ENCODE assay signal across 22 cellular contexts in the genomic region with DNA sequence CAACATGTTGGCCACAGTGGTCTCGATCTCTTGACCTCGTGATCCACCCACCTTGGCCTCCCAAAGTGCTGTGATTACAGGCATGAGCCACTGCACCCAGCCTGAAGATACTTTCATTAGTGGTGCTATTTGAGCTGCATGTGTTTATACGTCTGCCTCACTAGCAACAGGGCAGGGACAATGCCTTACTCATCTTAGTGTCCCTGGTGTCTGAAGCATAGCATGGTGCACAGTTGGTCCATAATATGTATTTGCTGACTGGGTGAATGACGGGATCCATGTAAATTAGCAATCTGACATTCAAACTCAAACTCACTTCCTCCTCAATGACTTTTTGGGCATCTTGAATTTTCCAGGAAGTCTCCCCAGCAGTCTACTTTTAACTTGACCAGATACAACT. TPM values are rescaled to one million over a fixed set of nuclear protein-coding genes. Genes with fewer than 3 reads are reported as not detected.
DNase-seq lines count a peak whose midpoint lies in the region; ATAC-seq, FAIRE-seq and TF ChIP-seq lines count a peak whose summit lies in the region.
"Had no signal": no experiment of that assay in that cellular context is flagged by ENCODE, and none has a peak within 500 bp of the region (broad histone marks: within the 10 kb centered on the region; RNA-seq: fewer than 3 reads in every experiment).

No MANE protein-coding gene starts in this region.

- no peaks in the 10 kb centered on the region for H4K20me1 ChIP-seq in OCI-LY7 (ENCODE audit: insufficient read depth, low read length)

- H2AFZ ChIP-seq in OCI-LY7 (ENCODE audit: low read length): 0 out of 2 replicates have a peak overlapping the region, but pooled peaks have one; percentile 14

- no peak overlapping the region for H3K4me2 ChIP-seq in OCI-LY7 (ENCODE audit: low read length)

- H3K9me3 ChIP-seq in OCI-LY7 (ENCODE audit: low read length): no peaks in the 10 kb centered on the region
- H3K9me3 ChIP-seq: BE2C, Caco-2 had no signal

- no peaks in the 10 kb centered on the region for H3K4me1 ChIP-seq in OCI-LY7 (ENCODE audit: insufficient read depth, low read length, poor library complexity, severe bottlenecking)
- H3K4me1 ChIP-seq: BE2C, Caco-2 had no signal

- no peaks in the 10 kb centered on the region for H3K9me2 ChIP-seq in OCI-LY7 (ENCODE audit: insufficient read depth, low read length)

- H3K79me2 ChIP-seq in OCI-LY7 (ENCODE audit: insufficient read depth, low read depth, low read length): no peaks in the 10 kb centered on the region

- H3K36me3 ChIP-seq in OCI-LY7 (ENCODE audit: insufficient read depth, low read length): no peaks in the 10 kb centered on the region
- H3K36me3 ChIP-seq: BE2C had no signal

- intact Hi-C loops in OCI-LY7 (cut with micrococcal nuclease; ENCODE audit: unreplicated experiment) (no loop called here), dorsolateral prefrontal cortex (cut with DNase I) (no loop called here)

- H3K27me3 ChIP-seq in dorsolateral prefrontal cortex: no peaks in the 10 kb centered on the region
- H3K27me3 ChIP-seq: BE2C had no signal

- no peak for ATAC-seq in GM19467 (IDR thresholded peaks at IDR 0.05; ENCODE audit: unreplicated experiment)
- ATAC-seq: HCT116 had no signal

- CTCF ChIA-PET in OCI-LY7 (lab: Charles Lee; ENCODE audit: unreplicated experiment): no interaction called here

- no peak overlapping the region for H3K4me3 ChIP-seq in OCI-LY7 (ENCODE audit: low read depth, low read length, poor library complexity, severe bottlenecking)
- H3K4me3 ChIP-seq in dorsolateral prefrontal cortex: no peak overlapping the region

- POLR2A ChIA-PET in OCI-LY7 (lab: Charles Lee): interaction anchor here (0.7 to 1.4 kb wide), 4 partner anchors 15 to 198 kb away, joined by 3 to 4 read pairs (median 3); no protein-coding TSS in a partner anchor

- no peak overlapping the region for H3K27ac ChIP-seq in OCI-LY7 (ENCODE audit: low read depth, low read length, poor library complexity, severe bottlenecking)
- peak overlapping the region in 34 of 59 donors; percentile 4 to 74 (median 58) for H3K27ac ChIP-seq in dorsolateral prefrontal cortex

- no TSS peak for BruUV-seq in OCI-LY7 (replicated peaks; lab: Mats Ljungman, UMichigan)

- DNase-seq in OCI-LY7 (ENCODE audit: low spot score) (no peak), dorsolateral prefrontal cortex (no peak), pons (ENCODE audit: low spot score) (peak; percentile 43), NCI-H2029 treated with DMSO at 0.1 percent for 48 hours (lab: John Stamatoyannopoulos, UW) (no peak), D721Med (ENCODE audit: insufficient read length, low spot score) (no peak)
- DNase-seq: ACHN; BE2C; C1 segment of cervical spinal cord; Caco-2; CD4-positive, CD25-positive, alpha-beta regulatory T cell; DMS153; DMS79; GDM1; GOT3; H7; HFFc6 had no signal

- TF ChIP-seq CTCF in OCI-LY7 (conservative IDR thresholded peaks at IDR 0.05; ENCODE audit: low read length): no peak
- no peak for TF ChIP-seq CTCF in dorsolateral prefrontal cortex (IDR thresholded peaks at IDR 0.05 in 54 of 56, conservative IDR thresholded peaks at IDR 0.05 in 2 of 56; ENCODE audit: low read depth in 1 of 56, partially characterized antibody in 56 of 56)
- TF ChIP-seq CTCF in D721Med (IDR thresholded peaks at IDR 0.05; ENCODE audit: insufficient read depth, missing control alignments): no peak

- FAIRE-seq in D721Med (lab: Jason Lieb, UNC): no peak
- FAIRE-seq: GM12892, GM18507 had no signal

RNA-seq across cellular contexts. Expression of a gene that starts 3.1 kb away (rescaled TPM):
- total RNA-seq in OCI-LY7 (2014; rRNA removed; shearing (Covaris generic)): 0.09 TPM in 1 of 2 replicates, not detected in the other
- total RNA-seq in OCI-LY7 (2022) (not detected in 2 replicates), dorsolateral prefrontal cortex (not detected)
- total RNA-seq: A172; Caco-2; CD4-positive, CD25-positive, alpha-beta regulatory T cell; Daoy; H7; HFFc6 had no signal
